In the genomic region with DNA sequence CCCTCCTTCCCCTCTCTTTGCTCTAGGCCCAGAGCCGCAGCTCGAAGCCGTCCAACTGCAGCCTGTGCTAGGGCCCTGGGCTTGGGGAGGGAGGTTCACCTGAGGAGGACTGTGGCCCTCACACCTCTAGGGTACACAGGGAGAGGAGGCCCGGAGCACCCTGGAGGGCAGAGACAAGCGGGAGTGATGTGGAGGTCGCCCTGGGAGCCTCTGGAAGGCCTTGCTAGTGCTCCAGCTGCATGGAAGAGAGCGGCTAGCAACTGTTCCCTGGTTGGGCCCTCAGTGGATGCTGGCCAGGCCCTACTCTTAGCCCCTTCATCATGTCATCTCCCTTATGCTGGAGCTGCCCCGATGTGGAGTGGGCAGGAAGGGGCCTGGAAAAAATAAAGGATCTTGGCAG, we compare ENCODE assay signal across 1 cellular context.
A peak's percentile ranks its signal among the peaks of the same experiment; 100 is the strongest.
TF ChIP-seq lines count a peak whose summit lies in the region.

No MANE protein-coding gene starts in this region.

TF ChIP-seq in K562, 482 proteins besides CTCF, POLR2A, EP300 and RAD21:
- TF ChIP-seq HNRNPK (IDR thresholded peaks at IDR 0.05; ENCODE audit: low read depth, low read length, poor library complexity, severe bottlenecking): no peak
- TF ChIP-seq PHF20 (IDR thresholded peaks at IDR 0.05; ENCODE audit: partially characterized antibody): no peak
- TF ChIP-seq POLR2G (IDR thresholded peaks at IDR 0.05; ENCODE audit: low read depth, low read length): 0 out of 2 replicates have a peak, but pooled peaks have one; percentile 14
- TF ChIP-seq, protein P1, sequence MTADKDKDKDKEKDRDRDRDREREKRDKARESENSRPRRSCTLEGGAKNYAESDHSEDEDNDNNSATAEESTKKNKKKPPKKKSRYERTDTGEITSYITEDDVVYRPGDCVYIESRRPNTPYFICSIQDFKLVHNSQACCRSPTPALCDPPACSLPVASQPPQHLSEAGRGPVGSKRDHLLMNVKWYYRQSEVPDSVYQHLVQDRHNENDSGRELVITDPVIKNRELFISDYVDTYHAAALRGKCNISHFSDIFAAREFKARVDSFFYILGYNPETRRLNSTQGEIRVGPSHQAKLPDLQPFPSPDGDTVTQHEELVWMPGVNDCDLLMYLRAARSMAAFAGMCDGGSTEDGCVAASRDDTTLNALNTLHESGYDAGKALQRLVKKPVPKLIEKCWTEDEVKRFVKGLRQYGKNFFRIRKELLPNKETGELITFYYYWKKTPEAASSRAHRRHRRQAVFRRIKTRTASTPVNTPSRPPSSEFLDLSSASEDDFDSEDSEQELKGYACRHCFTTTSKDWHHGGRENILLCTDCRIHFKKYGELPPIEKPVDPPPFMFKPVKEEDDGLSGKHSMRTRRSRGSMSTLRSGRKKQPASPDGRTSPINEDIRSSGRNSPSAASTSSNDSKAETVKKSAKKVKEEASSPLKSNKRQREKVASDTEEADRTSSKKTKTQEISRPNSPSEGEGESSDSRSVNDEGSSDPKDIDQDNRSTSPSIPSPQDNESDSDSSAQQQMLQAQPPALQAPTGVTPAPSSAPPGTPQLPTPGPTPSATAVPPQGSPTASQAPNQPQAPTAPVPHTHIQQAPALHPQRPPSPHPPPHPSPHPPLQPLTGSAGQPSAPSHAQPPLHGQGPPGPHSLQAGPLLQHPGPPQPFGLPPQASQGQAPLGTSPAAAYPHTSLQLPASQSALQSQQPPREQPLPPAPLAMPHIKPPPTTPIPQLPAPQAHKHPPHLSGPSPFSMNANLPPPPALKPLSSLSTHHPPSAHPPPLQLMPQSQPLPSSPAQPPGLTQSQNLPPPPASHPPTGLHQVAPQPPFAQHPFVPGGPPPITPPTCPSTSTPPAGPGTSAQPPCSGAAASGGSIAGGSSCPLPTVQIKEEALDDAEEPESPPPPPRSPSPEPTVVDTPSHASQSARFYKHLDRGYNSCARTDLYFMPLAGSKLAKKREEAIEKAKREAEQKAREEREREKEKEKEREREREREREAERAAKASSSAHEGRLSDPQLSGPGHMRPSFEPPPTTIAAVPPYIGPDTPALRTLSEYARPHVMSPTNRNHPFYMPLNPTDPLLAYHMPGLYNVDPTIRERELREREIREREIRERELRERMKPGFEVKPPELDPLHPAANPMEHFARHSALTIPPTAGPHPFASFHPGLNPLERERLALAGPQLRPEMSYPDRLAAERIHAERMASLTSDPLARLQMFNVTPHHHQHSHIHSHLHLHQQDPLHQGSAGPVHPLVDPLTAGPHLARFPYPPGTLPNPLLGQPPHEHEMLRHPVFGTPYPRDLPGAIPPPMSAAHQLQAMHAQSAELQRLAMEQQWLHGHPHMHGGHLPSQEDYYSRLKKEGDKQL (CRISPR knock-in tag; IDR thresholded peaks at IDR 0.05; ENCODE audit: borderline replicate concordance): no peak
- no peak for TF ChIP-seq ZNF174 (CRISPR knock-in tag; IDR thresholded peaks at IDR 0.05)
- no peak for TF ChIP-seq DNMT1 (IDR thresholded peaks at IDR 0.05)
